23 cellular contexts compared by ENCODE assay signal in the genomic region with DNA sequence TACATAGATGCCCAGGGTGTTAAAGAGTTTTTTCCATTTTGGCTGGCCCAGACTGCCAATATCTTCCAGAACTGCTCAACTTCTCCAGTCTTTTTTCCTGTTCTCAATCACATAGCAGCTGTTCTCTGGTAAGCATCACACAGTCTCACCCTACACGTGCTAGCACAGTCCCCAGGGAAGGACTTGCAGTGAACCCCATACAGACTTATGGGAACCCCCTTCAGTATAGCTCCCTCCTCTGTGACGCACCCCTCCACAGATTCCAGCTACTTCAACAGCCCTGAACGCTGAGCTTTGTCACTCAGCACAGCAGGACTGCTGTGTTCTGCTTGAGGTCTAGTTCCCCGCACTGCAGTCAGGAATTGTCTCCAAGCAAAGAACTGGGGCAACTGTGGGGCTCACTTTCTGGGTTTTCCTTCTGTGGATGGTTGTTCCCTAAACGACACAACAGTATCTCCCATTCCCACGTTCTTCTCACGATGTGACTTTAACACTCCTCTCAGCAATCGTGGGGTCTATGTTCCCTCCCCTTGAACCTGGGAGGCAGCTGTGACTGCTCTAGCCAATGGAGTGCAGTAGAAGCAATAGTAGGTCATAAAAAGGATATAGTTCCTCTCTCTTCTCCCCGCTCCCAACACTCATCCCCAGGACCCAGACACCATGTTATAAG. TPM values are rescaled to one million over a fixed set of nuclear protein-coding genes. Genes with fewer than 3 reads are reported as not detected.
DNase-seq lines count a peak whose midpoint lies in the region; ATAC-seq and TF ChIP-seq lines count a peak whose summit lies in the region.
"Had no signal": no experiment of that assay in that cellular context is flagged by ENCODE, and none has a peak within 500 bp of the region (broad histone marks: within the 10 kb centered on the region; RNA-seq: fewer than 3 reads in every experiment).

No MANE protein-coding gene starts in this region.

- peaks cover 11% of the 10 kb centered on the region for H3K36me3 Mint-ChIP-seq in MCF 10A (ENCODE audit: insufficient read depth, unreplicated experiment)
- H3K36me3 Mint-ChIP-seq: CD4-positive, alpha-beta memory T cell; IgD-negative memory B cell had no signal

- TF ChIP-seq CTCF in MCF 10A (IDR thresholded peaks at IDR 0.05; ENCODE audit: unreplicated experiment) = no peak
- TF ChIP-seq CTCF in breast epithelium (IDR thresholded peaks at IDR 0.05) = no peak

- CTCF ChIA-PET in MCF 10A (lab: Yijun Ruan, JAX) = interaction anchor here (1.1 to 11.7 kb wide), 5 partner anchors 13 to 25 kb away, joined by 3 to 153 read pairs (median 7); no protein-coding TSS in a partner anchor

- H3K9me3 Mint-ChIP-seq in MCF 10A (ENCODE audit: unreplicated experiment) = no peaks in the 10 kb centered on the region
- H3K9me3 Mint-ChIP-seq: CD4-positive, alpha-beta memory T cell; H9; IgD-negative memory B cell had no signal

- POLR2A ChIA-PET in MCF 10A (lab: Yijun Ruan, JAX) = interaction anchor here (0.9 to 27.4 kb wide), 5 partner anchors 8 to 212 kb away, joined by 3 to 736 read pairs (median 5); a partner anchor contains a TSS

- 68 to 76% methylated on average over 9 of the region's 9 CpGs for WGBS in esophagus, 2 donors

- BruUV-seq in MCF 10A (replicated peaks; lab: Mats Ljungman, UMichigan) = no TSS peak

- peak overlapping the region; percentile 91 for H3K27ac Mint-ChIP-seq in MCF 10A (ENCODE audit: low read depth, unreplicated experiment)
- H3K27ac Mint-ChIP-seq: H9, IgD-negative memory B cell had no signal

- H3K36me3 ChIP-seq in breast epithelium = no peaks in the 10 kb centered on the region
- no peaks in the 10 kb centered on the region for H3K36me3 ChIP-seq in esophagus (ENCODE audit: control insufficient read depth in 2 of 2, insufficient read depth in 2 of 2, low read length in 1 of 2)
- H3K36me3 ChIP-seq: BE2C had no signal

- H3K27me3 Mint-ChIP-seq in MCF 10A (ENCODE audit: insufficient read depth, unreplicated experiment) = no peaks in the 10 kb centered on the region

- intact Hi-C loops in MCF 10A (cut with micrococcal nuclease) (no loop called here), breast epithelium (cut with DNase I; ENCODE audit: low total_unique reads) (no loop called here)

- peak overlapping the region; percentile 72 for H3K4me3 Mint-ChIP-seq in MCF 10A (ENCODE audit: unreplicated experiment)
- H3K4me3 Mint-ChIP-seq: CD4-positive, alpha-beta memory T cell; H9 had no signal

- H3K27ac ChIP-seq in breast epithelium (no peak overlapping the region), esophagus (ENCODE audit: low read depth in 2 of 2, low read length in 1 of 2) (peak overlapping the region; percentile 28 to 57)
- H3K27ac ChIP-seq: 22Rv1 had no signal

- ATAC-seq in HG03378 (IDR thresholded peaks at IDR 0.05; ENCODE audit: unreplicated experiment) = no peak

- no peak for DNase-seq in MCF 10A (ENCODE audit: unreplicated experiment)
- DNase-seq in breast epithelium (ENCODE audit: low spot score in 2 of 2) = no peak
- peak; percentile 57 for DNase-seq in mesenteric fat pad (ENCODE audit: low spot score)
- no peak for DNase-seq in COR-L47 (lab: John Stamatoyannopoulos, UW)
- no peak for DNase-seq in SW480 (ENCODE audit: low spot score)
- DNase-seq in NCI-H146 (lab: John Stamatoyannopoulos, UW) = no peak
- DNase-seq: BE2C; CD4-positive, alpha-beta memory T cell; DMS79; H9; NCI-H1105 treated with DMSO at 0.1 percent for 48 hours; NCI-H187 treated with DMSO at 0.1 percent for 48 hours; NCI-H345; NCI-H526; NK-92 treated with Interleukin-12 subunit alpha and Interleukin-12 subunit beta, amount 100 ng/mL, for 24 hours had no signal

- H3K9me3 ChIP-seq in breast epithelium (no peaks in the 10 kb centered on the region), esophagus (ENCODE audit: control insufficient read depth in 2 of 2, insufficient read depth in 1 of 2, low read depth in 1 of 2, low read length in 1 of 2) (no peaks in the 10 kb centered on the region)
- H3K9me3 ChIP-seq: BE2C had no signal

- H3K27me3 ChIP-seq in breast epithelium = peaks cover 0 to 7% of the 10 kb centered on the region in 2 donors
- no peaks in the 10 kb centered on the region for H3K27me3 ChIP-seq in esophagus (ENCODE audit: control insufficient read depth in 1 of 2, insufficient read depth in 2 of 2, low read length in 2 of 2)
- H3K27me3 ChIP-seq: BE2C had no signal

- TF ChIP-seq POLR2A in breast epithelium (IDR thresholded peaks at IDR 0.05) = no peak

- H3K4me3 ChIP-seq in breast epithelium = no peak overlapping the region
- no peak overlapping the region for H3K4me3 ChIP-seq in esophagus (ENCODE audit: low read depth in 1 of 2, low read length in 2 of 2)

- H3K4me1 ChIP-seq in breast epithelium (peaks cover 0 to 6% of the 10 kb centered on the region in 2 donors), esophagus (ENCODE audit: control insufficient read depth in 2 of 2, insufficient read depth in 2 of 2, low read length in 1 of 2) (peaks cover 3 to 11% of the 10 kb centered on the region in 2 donors)

- H3K4me1 Mint-ChIP-seq in MCF 10A (ENCODE audit: insufficient read depth, unreplicated experiment) = peaks cover 43% of the 10 kb centered on the region

RNA-seq across cellular contexts. Expression of a gene that starts 3.6 kb away (rescaled TPM):
- 22.3 and 27.4 TPM in 2 replicates for total RNA-seq in MCF 10A (2022)
- total RNA-seq in breast epithelium = 10 to 100 TPM in 2 of 3 donors, 1 to 10 TPM in 1; 5.6 to 25.6 (median 12.3) TPM
- 10 to 100 TPM; 14.8 to 21.7 TPM for polyA plus RNA-seq in esophagus
- 51.7 TPM for total RNA-seq in mesenteric fat pad
- total RNA-seq: H9, LHCN-M2, OCI-LY7 had no signal

RNA-seq across cellular contexts. Expression of a gene that starts 17.5 kb away (rescaled TPM):
- total RNA-seq in MCF 10A (2022) = 284 and 337 TPM in 2 replicates
- 10 to 100 TPM; 65.5 to 76.8 (median 72.8) TPM for total RNA-seq in breast epithelium
- polyA plus RNA-seq in esophagus = 100 to 1,000 TPM in 1 of 2 donors, 10 to 100 TPM in 1; 89.5 to 110 TPM
- total RNA-seq in mesenteric fat pad = 146 TPM

RNA-seq across cellular contexts. Expression of a gene that starts 31.1 kb away (rescaled TPM):
- total RNA-seq in MCF 10A (2022) (not detected in 2 replicates), breast epithelium (not detected), mesenteric fat pad (not detected)
- polyA plus RNA-seq in esophagus = under 1 TPM in 1 of 2 donors, not detected in 1; 0.14 TPM
- total RNA-seq: CD4-positive, alpha-beta memory T cell; H9; HT1080; LHCN-M2; OCI-LY7 had no signal
- polyA plus RNA-seq: AG04450; CD4-positive, alpha-beta memory T cell; IgD-negative memory B cell had no signal

RNA-seq across cellular contexts. Expression of a gene that starts 38.8 kb away (rescaled TPM):
- 0.23 and 0.39 TPM in 2 replicates for total RNA-seq in MCF 10A (2022)
- under 1 TPM; 0.29 to 0.33 (median 0.32) TPM for total RNA-seq in breast epithelium
- polyA plus RNA-seq in esophagus = under 1 TPM; 0.01 to 0.08 TPM
- total RNA-seq in mesenteric fat pad = 1.2 TPM
- total RNA-seq: H9, LHCN-M2 had no signal
- polyA plus RNA-seq: AG04450, IgD-negative memory B cell had no signal

Comparison
In these comparisons a context has a peak if more than half of its experiments do, and no peak if none do; other contexts are left out.
1. H3K27ac ChIP-seq: peak in esophagus (2 of 2); none in breast epithelium (0 of 2).